Comparison of ENCODE assay signal across 10 cellular contexts in genomic region chr10:37855691-37856090, GRCh38. TPM values are rescaled to one million over a fixed set of nuclear protein-coding genes. Genes with fewer than 3 reads are reported as not detected.
DNase-seq lines count a peak whose midpoint lies in the region; ATAC-seq and TF ChIP-seq lines count a peak whose summit lies in the region.
"Had no signal": no experiment of that assay in that cellular context is flagged by ENCODE, and none has a peak within 500 bp of the region (broad histone marks: within the 10 kb centered on the region; RNA-seq: fewer than 3 reads in every experiment).

No MANE protein-coding gene starts in this region.

- H3K27me3 ChIP-seq in SU-DHL-6 (ENCODE audit: low read length): no peaks in the 10 kb centered on the region
- peaks cover 4% of the 10 kb centered on the region for H3K27me3 ChIP-seq in iPS-18a (ENCODE audit: control insufficient read depth, insufficient read depth, low read length)
- no peaks in the 10 kb centered on the region for H3K27me3 ChIP-seq in stomach smooth muscle (ENCODE audit: control insufficient read depth in 1 of 2, insufficient read depth in 2 of 2, low read length in 2 of 2)

- no peaks in the 10 kb centered on the region for H3K9me3 ChIP-seq in SU-DHL-6 (ENCODE audit: insufficient read depth, low read length)
- H3K9me3 ChIP-seq in iPS-18a (ENCODE audit: control insufficient read depth, low read depth, low read length): peaks cover 2% of the 10 kb centered on the region
- H3K9me3 ChIP-seq in stomach smooth muscle (ENCODE audit: control insufficient read depth in 2 of 2, low read length in 2 of 2): no peaks in the 10 kb centered on the region

- H3K36me3 ChIP-seq in SU-DHL-6 (ENCODE audit: low read length) (no peaks in the 10 kb centered on the region), iPS-18a (ENCODE audit: control insufficient read depth, low read depth, low read length) (no peaks in the 10 kb centered on the region), stomach smooth muscle (ENCODE audit: control insufficient read depth in 2 of 2, insufficient read depth in 2 of 2, low read length in 2 of 2) (no peaks in the 10 kb centered on the region)

- TF ChIP-seq CTCF in SU-DHL-6 (IDR thresholded peaks at IDR 0.05; ENCODE audit: insufficient read depth, low read length, poor library complexity, severe bottlenecking): no peak

- H3K9me2 ChIP-seq in SU-DHL-6 (replicated peaks; ENCODE audit: insufficient read depth, low read length): no peaks in the 10 kb centered on the region

- no peaks in the 10 kb centered on the region for H3K9me3 Mint-ChIP-seq in activated T-cell treated with anti-CD3 and anti-CD28 coated beads, Interleukin-2, amount 50 U/mL, for 72 hours

- peaks cover 6% of the 10 kb centered on the region for H3K4me1 ChIP-seq in iPS-18a (ENCODE audit: control insufficient read depth, low read depth, low read length)
- H3K4me1 ChIP-seq in stomach smooth muscle (ENCODE audit: control insufficient read depth, insufficient read depth, low read length): peaks cover 16% of the 10 kb centered on the region

- no peak overlapping the region for H3K27ac Mint-ChIP-seq in activated T-cell treated with anti-CD3 and anti-CD28 coated beads, Interleukin-2, amount 50 U/mL, for 72 hours

- H3K79me2 ChIP-seq in SU-DHL-6 (ENCODE audit: insufficient read depth, low read length): peaks cover 27% of the 10 kb centered on the region; the same call in 1 of the 2 replicates

- no peaks in the 10 kb centered on the region for H3K27me3 Mint-ChIP-seq in activated T-cell treated with anti-CD3 and anti-CD28 coated beads, Interleukin-2, amount 50 U/mL, for 72 hours (ENCODE audit: low read depth)

- H3K9ac ChIP-seq in SU-DHL-6 (ENCODE audit: low read length) (peak overlapping the region; percentile 96; the same call in 1 of the 2 replicates), iPS-18a (ENCODE audit: low read length) (no peak overlapping the region), stomach smooth muscle (ENCODE audit: low read length in 2 of 2) (peak overlapping the region in 1 of 2 donors; percentile 3)

- no peaks in the 10 kb centered on the region for H3F3A ChIP-seq in SU-DHL-6 (ENCODE audit: insufficient read depth)

- H3K4me3 Mint-ChIP-seq in activated T-cell treated with anti-CD3 and anti-CD28 coated beads, Interleukin-2, amount 50 U/mL, for 72 hours: peak overlapping the region; percentile 36 to 93

- no peak overlapping the region for H2AFZ ChIP-seq in SU-DHL-6 (ENCODE audit: low read depth, low read length, severe bottlenecking)

- H4K20me1 ChIP-seq in SU-DHL-6 (ENCODE audit: low read depth, low read length): no peaks in the 10 kb centered on the region

- H3K36me3 Mint-ChIP-seq in activated T-cell treated with anti-CD3 and anti-CD28 coated beads, Interleukin-2, amount 50 U/mL, for 72 hours (ENCODE audit: insufficient read depth in 2 of 2): peaks cover 5 to 16% of the 10 kb centered on the region in 2 donors

- H3K4me2 ChIP-seq in SU-DHL-6 (ENCODE audit: low read depth, low read length, poor library complexity, severe bottlenecking): peak overlapping the region; percentile 78

- H3K4me3 ChIP-seq in SU-DHL-6 (ENCODE audit: insufficient read depth, low read length, poor library complexity, severe bottlenecking) (no peak overlapping the region), iPS-18a (ENCODE audit: low read length) (peak overlapping the region; percentile 8), stomach smooth muscle (ENCODE audit: low read length in 2 of 2) (peak overlapping the region; percentile 86 to 95)

- no peak overlapping the region for H3K27ac ChIP-seq in SU-DHL-6 (ENCODE audit: low read depth, low read length)
- H3K27ac ChIP-seq in iPS-18a (ENCODE audit: low read length): no peak overlapping the region
- H3K27ac ChIP-seq in stomach smooth muscle (ENCODE audit: low read length): no peak overlapping the region

- ATAC-seq in activated T-cell treated with anti-CD3 and anti-CD28 coated beads, Interleukin-2, amount 50 U/mL, for 72 hours (replicated peaks in 1 of 2): no peak

- no peak for DNase-seq in activated T-cell treated with anti-CD3 and anti-CD28 coated beads, Interleukin-2, amount 50 U/mL, for 72 hours
- DNase-seq in activated T-cell treated with anti-CD3 and anti-CD28 coated beads, Interleukin-2, amount 50 U/mL, for 1 hour: no peak
- DNase-seq in AML-193 (lab: John Stamatoyannopoulos, UW) (no peak), GM19238 (ENCODE audit: insufficient read length, low spot score) (no peak), NCI-H524 (lab: John Stamatoyannopoulos, UW) (no peak)
- DNase-seq: activated gamma-delta T cell treated with Interleukin-2 at 50 U/mL for 16 hours, NCI-H187 had no signal

- H3K4me1 Mint-ChIP-seq in activated T-cell treated with anti-CD3 and anti-CD28 coated beads, Interleukin-2, amount 50 U/mL, for 72 hours (ENCODE audit: low read depth): peaks cover 36% of the 10 kb centered on the region

RNA-seq across cellular contexts. Expression of gene ZNF248, which starts 1.7 kb away (rescaled TPM):
- total RNA-seq in activated T-cell treated with anti-CD3 and anti-CD28 coated beads, Interleukin-2, amount 50 U/mL, for 72 hours: 1 to 10 TPM; 9.8 to 9.9 TPM
